Comparison of ENCODE assay signal across 21 cellular contexts in the genomic region with DNA sequence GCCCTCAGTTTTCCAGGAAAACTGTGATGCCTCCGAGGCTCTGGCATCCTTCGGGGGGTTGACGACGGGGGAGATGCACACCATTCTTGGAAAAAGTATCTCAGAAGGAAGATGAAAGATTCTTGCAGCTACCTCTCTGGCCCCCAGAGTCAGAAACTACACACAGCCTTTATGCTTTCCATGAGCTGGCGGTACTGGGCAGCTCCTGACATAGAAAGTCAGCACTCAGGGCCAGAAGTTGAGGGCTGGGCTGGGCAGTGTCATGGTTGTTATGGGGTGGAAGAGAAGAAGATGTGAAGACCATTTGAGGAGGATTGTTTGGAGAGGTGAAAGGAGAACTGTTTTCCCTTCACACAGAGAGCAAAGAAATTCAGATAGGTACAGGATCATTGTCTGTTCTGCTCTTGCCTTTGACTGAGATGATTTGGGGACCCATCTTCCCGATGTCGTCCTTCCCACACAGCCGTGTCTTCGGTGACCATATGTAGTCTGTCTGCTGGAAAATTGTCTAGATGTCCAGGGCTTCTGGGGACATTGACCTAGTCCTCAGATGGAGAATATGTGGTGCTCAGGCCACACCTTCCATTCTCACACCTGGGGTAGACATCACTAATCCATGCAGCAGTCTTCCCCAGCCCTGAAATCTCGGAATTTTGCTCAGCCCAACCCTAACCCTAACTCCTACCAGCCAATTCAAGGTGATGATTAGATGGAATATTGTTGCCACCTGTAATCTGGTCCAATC.
DNase-seq lines count a peak whose midpoint lies in the region; ATAC-seq and TF ChIP-seq lines count a peak whose summit lies in the region.
"Had no signal": no experiment of that assay in that cellular context is flagged by ENCODE, and none has a peak within 500 bp of the region (broad histone marks: within the 10 kb centered on the region; RNA-seq: fewer than 3 reads in every experiment).

No MANE protein-coding gene starts in this region.

- no peaks in the 10 kb centered on the region for H3K79me2 ChIP-seq in osteoblast (ENCODE audit: insufficient read depth, low read length)

- no peaks in the 10 kb centered on the region for H3K4me1 Mint-ChIP-seq in immature natural killer cell
- H3K4me1 Mint-ChIP-seq: CD4-positive, CD25-positive, alpha-beta regulatory T cell; GM23338 had no signal

- H3K27ac Mint-ChIP-seq in immature natural killer cell = no peak overlapping the region
- H3K27ac Mint-ChIP-seq: CD4-positive, CD25-positive, alpha-beta regulatory T cell; GM23338 had no signal

- H3K4me2 ChIP-seq in osteoblast (ENCODE audit: insufficient read depth, low read length) = no peak overlapping the region
- H3K4me2 ChIP-seq: GM23338, KMS-11 had no signal

- H3K36me3 ChIP-seq in esophagus muscularis mucosa = no peaks in the 10 kb centered on the region
- no peaks in the 10 kb centered on the region for H3K36me3 ChIP-seq in osteoblast (ENCODE audit: insufficient read depth, low read length)
- H3K36me3 ChIP-seq: SJCRH30 had no signal

- no peaks in the 10 kb centered on the region for H3K9me3 Mint-ChIP-seq in immature natural killer cell
- H3K9me3 Mint-ChIP-seq: CD4-positive, CD25-positive, alpha-beta regulatory T cell had no signal

- no peaks in the 10 kb centered on the region for H3K27me3 ChIP-seq in right cardiac atrium (ENCODE audit: control insufficient read depth, insufficient read depth)
- peaks cover 0 to 49% (median 0%) of the 10 kb centered on the region in 4 donors for H3K27me3 ChIP-seq in esophagus muscularis mucosa
- H3K27me3 ChIP-seq in osteoblast (ENCODE audit: insufficient read depth, low read length) = no peaks in the 10 kb centered on the region

- no peaks in the 10 kb centered on the region for H3K27me3 Mint-ChIP-seq in immature natural killer cell (ENCODE audit: low read depth in 3 of 3)

- no peak overlapping the region for H3K27ac ChIP-seq in right cardiac atrium (ENCODE audit: low read length)
- H3K27ac ChIP-seq in esophagus muscularis mucosa (replicated peaks in 1 of 4) = no peak overlapping the region
- no peak overlapping the region for H3K27ac ChIP-seq in osteoblast (ENCODE audit: low read depth, low read length)
- H3K27ac ChIP-seq: KMS-11, SJCRH30 had no signal

- no peaks in the 10 kb centered on the region for H4K20me1 ChIP-seq in osteoblast (ENCODE audit: insufficient read depth, low read length)

- DNase-seq in cardiac septum (ENCODE audit: low spot score) = peak; percentile 36
- DNase-seq in right cardiac atrium = no peak
- peak; percentile 86 for DNase-seq in esophagus muscularis mucosa (ENCODE audit: extremely low spot score)
- peak; percentile 57 for DNase-seq in osteoblast (ENCODE audit: insufficient read length, low spot score, missing footprints)
- DNase-seq in immature natural killer cell = no peak
- DNase-seq: CD4-positive, CD25-positive, alpha-beta regulatory T cell; DND-41; IMR-90; NCI-H1092 treated with DMSO at 0.1 percent for 48 hours; NCI-H2029 treated with DMSO at 0.1 percent for 48 hours; NCI-H2171 treated with DMSO at 0.1 percent for 48 hours; NCI-H524 treated with DMSO at 0.1 percent for 48 hours; NCI-H82; SJCRH30 had no signal

- H3K4me1 ChIP-seq in right cardiac atrium (ENCODE audit: control insufficient read depth, insufficient read depth, low read length) (no peaks in the 10 kb centered on the region), esophagus muscularis mucosa (no peaks in the 10 kb centered on the region), osteoblast (ENCODE audit: insufficient read depth, low read length) (no peaks in the 10 kb centered on the region)
- H3K4me1 ChIP-seq: SJCRH30 had no signal

- intact Hi-C loops in cardiac septum (cut with DNase I) = no loop called here
- intact Hi-C loops in right cardiac atrium (cut with DNase I) = no loop called here
- intact Hi-C loops in esophagus muscularis mucosa (cut with DNase I) = no loop called here

- no peak overlapping the region for H3K4me3 Mint-ChIP-seq in immature natural killer cell
- H3K4me3 Mint-ChIP-seq: CD4-positive, CD25-positive, alpha-beta regulatory T cell; GM23338 had no signal

- H3K9me3 ChIP-seq in right cardiac atrium (ENCODE audit: control insufficient read depth, low read length) (no peaks in the 10 kb centered on the region), esophagus muscularis mucosa (no peaks in the 10 kb centered on the region), osteoblast (ENCODE audit: low read depth, low read length) (no peaks in the 10 kb centered on the region)
- H3K9me3 ChIP-seq: SJCRH30 had no signal

- H3K4me3 ChIP-seq in right cardiac atrium (ENCODE audit: low read length) (no peak overlapping the region), esophagus muscularis mucosa (no peak overlapping the region), osteoblast (ENCODE audit: insufficient read depth, low read length) (no peak overlapping the region)
- H3K4me3 ChIP-seq: GM12878, GM23338, SJCRH30 had no signal

- no peak for TF ChIP-seq EP300 in esophagus muscularis mucosa (IDR thresholded peaks at IDR 0.05)

- no peak for TF ChIP-seq POLR2A in esophagus muscularis mucosa (IDR thresholded peaks at IDR 0.05; ENCODE audit: low read depth)

- H3K36me3 Mint-ChIP-seq in immature natural killer cell = no peaks in the 10 kb centered on the region
- H3K36me3 Mint-ChIP-seq: CD4-positive, CD25-positive, alpha-beta regulatory T cell had no signal

- 80% methylated on average over 10 of the region's 10 CpGs for WGBS in right cardiac atrium
- WGBS in esophagus muscularis mucosa = 81% methylated on average over 10 of the region's 10 CpGs

- TF ChIP-seq CTCF in esophagus muscularis mucosa (IDR thresholded peaks at IDR 0.05) = no peak
- no peak for TF ChIP-seq CTCF in osteoblast (IDR thresholded peaks at IDR 0.05; ENCODE audit: extremely low read depth, low read depth, low read length)

- ATAC-seq in right cardiac atrium (no peak), GM19455 (IDR thresholded peaks at IDR 0.05; ENCODE audit: unreplicated experiment) (no peak), HG02840 (IDR thresholded peaks at IDR 0.05; ENCODE audit: low FRiP score, unreplicated experiment) (no peak), GM19452 (IDR thresholded peaks at IDR 0.05; ENCODE audit: unreplicated experiment) (no peak)
- ATAC-seq: GM12878, GM23338, HCT116 had no signal

- no peak overlapping the region for H2AFZ ChIP-seq in osteoblast (ENCODE audit: low read length)
- H2AFZ ChIP-seq: GM23338 had no signal

Comparison
In these comparisons a context has a peak if more than half of its experiments do, and no peak if none do; other contexts are left out.
1. DNase-seq: peak in cardiac septum (single experiment), esophagus muscularis mucosa (single experiment) and osteoblast (single experiment); none in right cardiac atrium (0 of 3) and immature natural killer cell (0 of 3).